Comparison of ENCODE assay signal across 17 cellular contexts in the genomic region with DNA sequence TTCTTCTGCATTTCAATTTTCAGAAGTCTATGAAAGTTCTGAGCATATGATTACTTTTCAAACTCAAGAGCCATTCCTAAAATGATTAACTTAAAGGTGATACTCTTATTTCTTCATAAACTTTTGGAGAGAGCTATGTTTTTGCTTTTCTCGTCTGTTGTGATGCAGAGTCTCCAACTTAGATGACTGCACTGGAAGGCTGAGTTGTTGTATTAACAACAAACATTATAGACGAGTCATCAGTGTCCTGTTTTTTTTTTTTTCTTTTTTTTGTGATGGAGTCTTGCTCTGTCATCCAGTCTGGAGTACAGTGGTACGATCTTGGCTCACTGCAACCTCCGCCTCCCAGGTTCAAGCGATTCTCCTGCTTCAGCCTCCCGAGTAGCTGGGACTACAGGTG.
"Had no signal": no experiment of that assay in that cellular context is flagged by ENCODE, and none has a peak within 500 bp of the region (broad histone marks: within the 10 kb centered on the region; RNA-seq: fewer than 3 reads in every experiment).

No MANE protein-coding gene starts in this region.

- H3K27me3 ChIP-seq: body of pancreas, gastroesophageal sphincter, heart left ventricle, suprapubic skin, transverse colon had no signal

- H3K4me3 ChIP-seq: body of pancreas, gastroesophageal sphincter, heart left ventricle, prostate gland, skin epidermis, suprapubic skin, transverse colon had no signal

- H3K27ac ChIP-seq: body of pancreas, prostate gland, skin epidermis had no signal

- H3K9me3 Mint-ChIP-seq: activated naive CD4-positive, alpha-beta T cell treated with anti-CD3 and anti-CD28 coated beads, Interleukin-2, amount 50 U/mL, for 72 hours; activated T-cell treated with anti-CD3 and anti-CD28 coated beads, Interleukin-2, amount 50 U/mL, for 72 hours; endodermal cell; immature natural killer cell had no signal

- H3K27ac Mint-ChIP-seq: activated T-cell treated with anti-CD3 and anti-CD28 coated beads, Interleukin-2, amount 50 U/mL, for 72 hours; endodermal cell; immature natural killer cell had no signal

- H3K36me3 ChIP-seq: prostate gland, transverse colon had no signal

- H3K4me3 Mint-ChIP-seq: activated T-cell treated with anti-CD3 and anti-CD28 coated beads, Interleukin-2, amount 50 U/mL, for 72 hours; endodermal cell; immature natural killer cell had no signal

- H3K4me1 Mint-ChIP-seq: endodermal cell, immature natural killer cell had no signal

- H3K4me1 ChIP-seq: body of pancreas, gastroesophageal sphincter, prostate gland, suprapubic skin had no signal

- H3K9me3 ChIP-seq: body of pancreas, gastroesophageal sphincter, heart left ventricle, prostate gland, suprapubic skin, transverse colon had no signal

- H3K36me3 Mint-ChIP-seq: immature natural killer cell had no signal

- DNase-seq: activated CD4-positive, alpha-beta T cell treated with anti-CD3 and anti-CD28 coated beads, Interleukin-2, amount 50 U/mL, for 1 hour; activated CD8-positive, alpha-beta memory T cell treated with anti-CD3 and anti-CD28 coated beads for 24 hours; activated CD8-positive, alpha-beta memory T cell treated with anti-CD3 and anti-CD28 coated beads, Interleukin-2, amount 50 U/mL, for 48 hours; activated gamma-delta T cell; immature natural killer cell; left ventricle myocardium superior; occipital lobe had no signal
